8 cellular contexts compared by ENCODE assay signal in the genomic region with DNA sequence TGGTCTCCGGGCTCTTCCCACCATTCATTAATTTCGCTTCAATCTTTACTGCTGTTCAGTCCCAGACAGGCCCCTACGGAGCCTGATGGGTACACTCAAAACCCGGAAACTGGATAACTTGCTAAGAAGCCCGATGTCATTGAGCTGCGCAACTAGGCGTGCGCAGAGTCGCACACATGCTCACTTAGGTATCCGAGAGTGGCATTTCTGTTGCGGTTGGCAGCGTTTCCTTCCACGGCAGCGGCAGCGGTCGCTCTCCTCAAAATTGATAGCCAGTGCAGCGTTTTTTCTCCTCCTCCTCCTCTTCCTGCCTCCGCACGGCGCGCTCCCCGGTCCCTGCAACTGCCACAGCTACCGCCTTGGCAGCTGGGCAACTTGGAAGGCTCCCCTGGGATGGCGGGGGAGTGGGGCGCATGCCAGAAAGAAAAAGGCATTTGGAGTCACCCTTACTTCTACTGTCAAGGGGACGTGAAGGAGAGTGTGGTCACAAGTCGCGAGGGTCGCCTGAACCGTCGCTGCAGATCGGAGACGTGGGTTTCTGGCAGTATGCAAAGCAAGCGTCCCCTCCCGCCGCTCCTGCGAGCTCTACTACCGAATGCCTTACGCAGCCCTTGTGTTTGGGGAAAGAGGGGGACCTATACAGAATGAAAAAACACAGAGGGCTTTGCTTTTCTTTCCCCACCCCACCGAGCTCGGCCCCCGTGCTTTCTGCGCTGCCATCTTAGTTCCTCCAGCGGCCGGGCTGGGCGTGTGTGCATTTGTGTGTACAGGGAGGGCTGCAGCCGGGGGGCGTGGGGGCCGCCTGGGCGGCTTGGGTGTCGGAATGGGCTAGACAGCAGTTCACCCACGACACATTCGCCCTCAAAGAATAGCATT. TPM values are rescaled to one million over a fixed set of nuclear protein-coding genes. Genes with fewer than 3 reads are reported as not detected.
DNase-seq lines count a peak whose midpoint lies in the region; ATAC-seq and TF ChIP-seq lines count a peak whose summit lies in the region.

No MANE protein-coding gene starts in this region.

- TF ChIP-seq POLR2A in esophagus squamous epithelium (IDR thresholded peaks at IDR 0.05): peak in 2 of 4 donors; percentile 51 to 81

- DNase-seq in DMS53 treated with DMSO at 0.1 percent for 48 hours (lab: John Stamatoyannopoulos, UW; ENCODE audit: unreplicated experiment) (peak; percentile 54), KBM-7 (peak; percentile 98), PC-9 (peak; percentile 78 to 88), esophagus squamous epithelium (lab: John Stamatoyannopoulos, UW) (peak; percentile 65)
- peak; percentile 78 for DNase-seq in activated T-cell treated with anti-CD3 and anti-CD28 coated beads, Interleukin-2, amount 50 U/mL, for 4 hours
- DNase-seq in stimulated activated CD8-positive, alpha-beta memory T cell treated with anti-CD3 and anti-CD28 coated beads, Interleukin-7, amount 100 ng/mL, for 24 hours (ENCODE audit: low read depth): peak; percentile 75

- peaks cover 44% of the 10 kb centered on the region for H3K4me1 Mint-ChIP-seq in activated T-cell treated with anti-CD3 and anti-CD28 coated beads, Interleukin-2, amount 50 U/mL, for 4 hours (ENCODE audit: low read depth)

- peaks cover 5% of the 10 kb centered on the region; the same call in 1 of the 2 replicates for H3K9me2 ChIP-seq in PC-9 (ENCODE audit: insufficient read depth)

- intact Hi-C loops in PC-9 (cut with micrococcal nuclease; ENCODE audit: unreplicated experiment): loop anchor here (1.0 to 10.0 kb wide), 5 partner anchors 149 to 365 kb away; partner anchors contain the start of genes SCEL and SLAIN1
- intact Hi-C loops in esophagus squamous epithelium (cut with DNase I): loop anchor here (10.0 kb wide), 1 partner anchor 305 kb away; the partner anchor contains the start of gene FBXL3

- H3K4me3 Mint-ChIP-seq in activated T-cell treated with anti-CD3 and anti-CD28 coated beads, Interleukin-2, amount 50 U/mL, for 4 hours: peak overlapping the region; percentile 98

- H3K27me3 ChIP-seq in PC-9 (ENCODE audit: insufficient read depth, low read depth) (no peaks in the 10 kb centered on the region), esophagus squamous epithelium (no peaks in the 10 kb centered on the region), muscle layer of duodenum (ENCODE audit: low read depth, low read length) (no peaks in the 10 kb centered on the region)

- peaks cover 23% of the 10 kb centered on the region for H3K79me2 ChIP-seq in PC-9 (ENCODE audit: low read depth)

- ATAC-seq in GM21723 (IDR thresholded peaks at IDR 0.05; ENCODE audit: unreplicated experiment): peak; percentile 65
- peak; percentile 64 to 68 for ATAC-seq in activated T-cell treated with anti-CD3 and anti-CD28 coated beads, Interleukin-2, amount 50 U/mL, for 4 hours

- no peaks in the 10 kb centered on the region for H3K9me3 Mint-ChIP-seq in activated T-cell treated with anti-CD3 and anti-CD28 coated beads, Interleukin-2, amount 50 U/mL, for 4 hours

- H2AFZ ChIP-seq in PC-9: peak overlapping the region; percentile 96

- H3K36me3 Mint-ChIP-seq in activated T-cell treated with anti-CD3 and anti-CD28 coated beads, Interleukin-2, amount 50 U/mL, for 4 hours (ENCODE audit: insufficient read depth): no peaks in the 10 kb centered on the region

- CTCF ChIA-PET in PC-9 (lab: Charles Lee): interaction anchor here (0.6 kb wide), 2 partner anchors 149 to 176 kb away, joined by 3 to 9 read pairs; no protein-coding TSS in a partner anchor

- H3K27ac ChIP-seq in PC-9 (peak overlapping the region; percentile 39), esophagus squamous epithelium (peak overlapping the region; percentile 89 to 94 (median 93)), muscle layer of duodenum (ENCODE audit: low read length) (peak overlapping the region; percentile 55)

- no peak for TF ChIP-seq CTCF in PC-9 (conservative IDR thresholded peaks at IDR 0.05)
- peak in 2 of 6 experiments; percentile 6 to 16 for TF ChIP-seq CTCF in esophagus squamous epithelium (IDR thresholded peaks at IDR 0.05)

- H3K4me2 ChIP-seq in PC-9: peak overlapping the region; percentile 84

- POLR2A ChIA-PET in PC-9 (lab: Charles Lee; ENCODE audit: unreplicated experiment): interaction anchor here (0.5 kb wide), 1 partner anchor 68 kb away, joined by 3 read pairs; no protein-coding TSS in a partner anchor

- peaks cover 36% of the 10 kb centered on the region for H3K4me1 ChIP-seq in PC-9 (replicated peaks; ENCODE audit: insufficient read depth)
- peaks cover 12 to 46% (median 19%) of the 10 kb centered on the region in 3 donors for H3K4me1 ChIP-seq in esophagus squamous epithelium
- peaks cover under 1 to 22% of the 10 kb centered on the region in 2 donors for H3K4me1 ChIP-seq in muscle layer of duodenum (ENCODE audit: control insufficient read depth in 1 of 2, insufficient read depth in 2 of 2, low read length in 2 of 2)

- H3K9me3 ChIP-seq in PC-9 (ENCODE audit: insufficient read depth, low read depth) (no peaks in the 10 kb centered on the region), esophagus squamous epithelium (no peaks in the 10 kb centered on the region), muscle layer of duodenum (ENCODE audit: control insufficient read depth in 1 of 2, low read length in 2 of 2) (no peaks in the 10 kb centered on the region)

- in situ Hi-C loops in KBM-7 (cut with MboI; ENCODE audit: low pct_unique_long_range_greater_than_20kb, low sequenced_read_pairs): no loop called here

- H3F3A ChIP-seq in PC-9 (ENCODE audit: insufficient read depth, low read depth): peaks cover 20% of the 10 kb centered on the region

- WGBS in esophagus squamous epithelium, 2 donors: 0 to 1% methylated on average over 20 to 36 of the region's 53 CpGs

- H3K36me3 ChIP-seq in PC-9 (ENCODE audit: low read depth) (no peaks in the 10 kb centered on the region), esophagus squamous epithelium (no peaks in the 10 kb centered on the region), muscle layer of duodenum (ENCODE audit: control insufficient read depth in 1 of 2, insufficient read depth in 2 of 2, low read length in 2 of 2) (no peaks in the 10 kb centered on the region)

- H3K4me3 ChIP-seq in PC-9 (peak overlapping the region; percentile 74), esophagus squamous epithelium (peak overlapping the region; percentile 67 to 86 (median 76)), muscle layer of duodenum (ENCODE audit: low read depth in 1 of 2, low read length in 2 of 2) (peak overlapping the region; percentile 90 to 91)

- H4K20me1 ChIP-seq in PC-9 (ENCODE audit: insufficient read depth): peaks cover 5% of the 10 kb centered on the region; the same call in 1 of the 2 replicates

- no peaks in the 10 kb centered on the region for H3K27me3 Mint-ChIP-seq in activated T-cell treated with anti-CD3 and anti-CD28 coated beads, Interleukin-2, amount 50 U/mL, for 4 hours (ENCODE audit: low read depth)

- BruUV-seq in PC-9 (replicated peaks; lab: Mats Ljungman, UMichigan): no TSS peak

RNA-seq across cellular contexts. Expression of gene MYCBP2, which starts 2.5 kb away (rescaled TPM):
- total RNA-seq in PC-9 (2021): 51.6 and 55.6 TPM in 2 replicates
- 10 to 100 TPM; 81.1 to 96.0 (median 88.3) TPM for total RNA-seq in activated T-cell treated with anti-CD3 and anti-CD28 coated beads, Interleukin-2, amount 50 U/mL, for 4 hours
- 100 to 1,000 TPM in 3 of 4 donors, 10 to 100 TPM in 1; 80.9 to 167 (median 130) TPM for total RNA-seq in esophagus squamous epithelium

Comparison
In these comparisons a context has a peak if more than half of its experiments do, and no peak if none do; other contexts are left out.
1. Peak in every context shown above with its lines: DNase-seq, ATAC-seq, H3K4me3 ChIP-seq and H3K27ac ChIP-seq.
2. H3K27ac ChIP-seq: peak in every context shown above with its lines; median percentile 93 in esophagus squamous epithelium; 55 in muscle layer of duodenum; 39 in PC-9.